ENCODE assay signal across 8 cellular contexts in genomic region chr12:93466625-93467350, GRCh38. TPM values are rescaled to one million over a fixed set of nuclear protein-coding genes. Genes with fewer than 3 reads are reported as not detected.
DNase-seq lines count a peak whose midpoint lies in the region; ATAC-seq and TF ChIP-seq lines count a peak whose summit lies in the region.

No MANE protein-coding gene starts in this region.

- H3K36me3 ChIP-seq in naive thymus-derived CD4-positive, alpha-beta T cell (ENCODE audit: control insufficient read depth in 2 of 3, insufficient read depth in 3 of 3, low read length in 3 of 3) = peaks cover 0 to 9% (median 0%) of the 10 kb centered on the region in 3 experiments

- BruUV-seq in MCF 10A (replicated peaks; lab: Mats Ljungman, UMichigan) = no TSS peak

- H3K27ac ChIP-seq in naive thymus-derived CD4-positive, alpha-beta T cell (ENCODE audit: low read depth, low read length) = peak overlapping the region; percentile 85

- H3K9me3 ChIP-seq in naive thymus-derived CD4-positive, alpha-beta T cell (ENCODE audit: control insufficient read depth in 2 of 3, low read length in 3 of 3) = no peaks in the 10 kb centered on the region

- H3K9me3 Mint-ChIP-seq in CD14-positive monocyte (peaks cover 0 to 3% (median 0%) of the 10 kb centered on the region in 7 donors), MCF 10A (ENCODE audit: unreplicated experiment) (no peaks in the 10 kb centered on the region)
- H3K9me3 Mint-ChIP-seq in naive thymus-derived CD4-positive, alpha-beta T cell = no peaks in the 10 kb centered on the region

- H3K27me3 ChIP-seq in naive thymus-derived CD4-positive, alpha-beta T cell (ENCODE audit: control insufficient read depth in 2 of 2, insufficient read depth in 2 of 2, low read length in 2 of 2) = no peaks in the 10 kb centered on the region

- peak overlapping the region in 3 of 7 donors; percentile 93 to 97 (median 96) for H3K27ac Mint-ChIP-seq in CD14-positive monocyte
- peak overlapping the region; percentile 92 for H3K27ac Mint-ChIP-seq in MCF 10A (ENCODE audit: low read depth, unreplicated experiment)
- peak overlapping the region; percentile 90 to 98 (median 95) for H3K27ac Mint-ChIP-seq in naive thymus-derived CD4-positive, alpha-beta T cell

- POLR2A ChIA-PET in MCF 10A (lab: Yijun Ruan, JAX) = interaction anchor here (1.2 to 2.0 kb wide), 5 partner anchors 17 to 34 kb away, joined by 3 to 17 read pairs (median 8); partner anchors contain the start of gene UBE2N
- POLR2A ChIA-PET in naive thymus-derived CD4-positive, alpha-beta T cell (lab: Charles Lee) = interaction anchor here (0.6 to 3.1 kb wide), 10 partner anchors 19 to 796 kb away, joined by 3 to 16 read pairs (median 4); partner anchors contain the start of gene UBE2N

- H3K4me1 Mint-ChIP-seq in CD14-positive monocyte (peaks cover 21% of the 10 kb centered on the region), MCF 10A (ENCODE audit: insufficient read depth, unreplicated experiment) (peaks cover 24% of the 10 kb centered on the region)
- H3K4me1 Mint-ChIP-seq in naive thymus-derived CD4-positive, alpha-beta T cell = peaks cover 28 to 44% (median 36%) of the 10 kb centered on the region in 7 donors

- intact Hi-C loops in CD14-positive monocyte (cut with micrococcal nuclease) = no loop called here
- intact Hi-C loops in MCF 10A (cut with micrococcal nuclease) = no loop called here
- intact Hi-C loops in naive thymus-derived CD4-positive, alpha-beta T cell (cut with micrococcal nuclease) = loop anchor here (1.0 to 10.0 kb wide), 15 partner anchors 18 to 1751 kb away; partner anchors contain the start of genes CRADD (in 2 of the 2), NUDT4 (in 2 of the 2), CEP83 (in 1 of the 2) and EEA1 (in 1 of the 2)

- DNase-seq in CD14-positive monocyte (ENCODE audit: low spot score) (no peak), MCF 10A (ENCODE audit: unreplicated experiment) (no peak), HK-2 (ENCODE audit: unreplicated experiment) (no peak)
- DNase-seq in naive thymus-derived CD4-positive, alpha-beta T cell = no peak

- TF ChIP-seq CTCF in CD14-positive monocyte (IDR thresholded peaks at IDR 0.05) = no peak
- TF ChIP-seq CTCF in MCF 10A (IDR thresholded peaks at IDR 0.05; ENCODE audit: unreplicated experiment) = no peak

- CTCF ChIA-PET in MCF 10A (lab: Yijun Ruan, JAX) = interaction anchor here (0.6 to 2.0 kb wide), 9 partner anchors 11 to 1962 kb away, joined by 3 to 9 read pairs (median 4); no protein-coding TSS in a partner anchor
- CTCF ChIA-PET in naive thymus-derived CD4-positive, alpha-beta T cell (lab: Charles Lee) = interaction anchor here (0.7 to 1.2 kb wide), 3 partner anchors 17 to 1520 kb away, joined by 3 to 5 read pairs (median 3); no protein-coding TSS in a partner anchor

- H3K4me1 ChIP-seq in naive thymus-derived CD4-positive, alpha-beta T cell (ENCODE audit: control insufficient read depth in 2 of 2, insufficient read depth in 2 of 2, low read length in 2 of 2) = peaks cover 8 to 10% of the 10 kb centered on the region in 2 donors

- H3K4me3 ChIP-seq in naive thymus-derived CD4-positive, alpha-beta T cell (ENCODE audit: low read length) = peak overlapping the region; percentile 94

- ATAC-seq in HG03196 (IDR thresholded peaks at IDR 0.05; ENCODE audit: unreplicated experiment) (peak; percentile 8), HG03280 (IDR thresholded peaks at IDR 0.05; ENCODE audit: unreplicated experiment) (no peak), GM18867 (IDR thresholded peaks at IDR 0.05; ENCODE audit: unreplicated experiment) (no peak), HG02885 (IDR thresholded peaks at IDR 0.05; ENCODE audit: poor library complexity, unreplicated experiment) (no peak)
- no peak for ATAC-seq in naive thymus-derived CD4-positive, alpha-beta T cell

- H3K36me3 Mint-ChIP-seq in CD14-positive monocyte (peaks cover 13 to 20% of the 10 kb centered on the region in 2 donors), MCF 10A (ENCODE audit: insufficient read depth, unreplicated experiment) (peaks cover 14% of the 10 kb centered on the region)
- peaks cover 6 to 14% (median 7%) of the 10 kb centered on the region in 5 donors for H3K36me3 Mint-ChIP-seq in naive thymus-derived CD4-positive, alpha-beta T cell

- H3K4me3 Mint-ChIP-seq in CD14-positive monocyte = peak overlapping the region; percentile 89 to 93
- H3K4me3 Mint-ChIP-seq in MCF 10A (ENCODE audit: unreplicated experiment) = peak overlapping the region; percentile 91
- peak overlapping the region; percentile 85 to 96 (median 93) for H3K4me3 Mint-ChIP-seq in naive thymus-derived CD4-positive, alpha-beta T cell

- H3K27me3 Mint-ChIP-seq in CD14-positive monocyte (ENCODE audit: low read depth in 3 of 3) = peaks cover 0 to 3% (median 0%) of the 10 kb centered on the region in 3 donors
- H3K27me3 Mint-ChIP-seq in MCF 10A (ENCODE audit: insufficient read depth, unreplicated experiment) = no peaks in the 10 kb centered on the region
- H3K27me3 Mint-ChIP-seq in naive thymus-derived CD4-positive, alpha-beta T cell = no peaks in the 10 kb centered on the region

RNA-seq across cellular contexts. Expression of gene MRPL42, which starts 0.5 kb away (rescaled TPM):
- 10 to 100 TPM; 62.8 to 68.3 TPM for polyA plus RNA-seq in CD14-positive monocyte
- 76.9 and 90.2 TPM in 2 replicates for total RNA-seq in MCF 10A (2022)
- 10 to 100 TPM; 30.1 to 65.8 (median 45.6) TPM for total RNA-seq in naive thymus-derived CD4-positive, alpha-beta T cell
- polyA plus RNA-seq in naive thymus-derived CD4-positive, alpha-beta T cell = 10 to 100 TPM; 67.8 to 75.4 TPM

RNA-seq across cellular contexts. Expression of gene UBE2N, which starts 25.0 kb away (rescaled TPM):
- 100 to 1,000 TPM; 108 to 119 TPM for polyA plus RNA-seq in CD14-positive monocyte
- total RNA-seq in MCF 10A (2022) = 144 and 164 TPM in 2 replicates
- total RNA-seq in naive thymus-derived CD4-positive, alpha-beta T cell = 100 to 1,000 TPM in 1 of 5 experiments, 10 to 100 TPM in 4; 76.6 to 180 (median 77.5) TPM
- 100 to 1,000 TPM; 109 to 170 TPM for polyA plus RNA-seq in naive thymus-derived CD4-positive, alpha-beta T cell

Comparison
In these comparisons a context has a peak if more than half of its experiments do, and no peak if none do; other contexts are left out.
1. intact Hi-C loops: an anchor here in naive thymus-derived CD4-positive, alpha-beta T cell (1.0 to 10.0 kb wide); none called in CD14-positive monocyte and MCF 10A.